In the genomic region with DNA sequence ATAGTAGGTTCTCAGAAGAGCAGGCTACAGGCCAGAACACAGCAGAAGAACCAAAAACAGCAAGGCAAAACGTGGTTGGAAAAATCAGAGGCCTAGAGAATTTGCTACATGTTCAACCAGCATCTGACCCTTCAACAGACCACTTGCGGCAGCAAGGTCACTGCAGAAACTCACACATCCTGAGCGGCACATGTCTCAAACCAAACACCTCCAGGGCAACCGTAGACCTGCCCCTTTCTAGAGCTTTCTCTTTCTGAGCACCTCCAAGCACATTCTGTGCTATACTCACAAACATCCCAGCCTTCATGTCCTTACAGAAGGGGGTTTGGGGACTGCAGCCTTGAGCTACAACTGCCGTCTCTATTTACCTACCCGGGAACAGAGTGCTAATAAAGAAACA, we compare ENCODE assay signal across 1 cellular context.
TF ChIP-seq lines count a peak whose summit lies in the region.

No MANE protein-coding gene starts in this region.

TF ChIP-seq in GM12878, 131 proteins besides CTCF, POLR2A, EP300 and RAD21 (continued from another document):
- TF ChIP-seq USF1 (IDR thresholded peaks at IDR 0.05; ENCODE audit: borderline replicate concordance, extremely low read length, insufficient read depth, low read depth, low read length) (no peak), NR2C1 (IDR thresholded peaks at IDR 0.05) (no peak), ELK1 (IDR thresholded peaks at IDR 0.05; ENCODE audit: low read depth, low read length) (no peak), SIN3A (IDR thresholded peaks at IDR 0.05; ENCODE audit: low read depth, low read length) (no peak), RB1 (IDR thresholded peaks at IDR 0.05; ENCODE audit: borderline replicate concordance) (no peak), HDAC2 (IDR thresholded peaks at IDR 0.05) (no peak), YBX1 (IDR thresholded peaks at IDR 0.05) (no peak), POU2F2 (IDR thresholded peaks at IDR 0.05; ENCODE audit: borderline replicate concordance, low read depth, low read length) (no peak), ZZZ3 (IDR thresholded peaks at IDR 0.05; ENCODE audit: control insufficient read depth, insufficient read length, low read depth) (no peak), CBFB (IDR thresholded peaks at IDR 0.05; ENCODE audit: low read depth) (no peak), KLF5 (IDR thresholded peaks at IDR 0.05; ENCODE audit: partially characterized antibody) (no peak), TARDBP (IDR thresholded peaks at IDR 0.05; ENCODE audit: borderline replicate concordance) (no peak), CREB1 (IDR thresholded peaks at IDR 0.05; ENCODE audit: low read depth) (no peak), POLR2AphosphoS2 (IDR thresholded peaks at IDR 0.05; ENCODE audit: low read depth, low read length) (no peak), IKZF1 (conservative IDR thresholded peaks at IDR 0.05) (no peak)
- TF ChIP-seq, protein P1, sequence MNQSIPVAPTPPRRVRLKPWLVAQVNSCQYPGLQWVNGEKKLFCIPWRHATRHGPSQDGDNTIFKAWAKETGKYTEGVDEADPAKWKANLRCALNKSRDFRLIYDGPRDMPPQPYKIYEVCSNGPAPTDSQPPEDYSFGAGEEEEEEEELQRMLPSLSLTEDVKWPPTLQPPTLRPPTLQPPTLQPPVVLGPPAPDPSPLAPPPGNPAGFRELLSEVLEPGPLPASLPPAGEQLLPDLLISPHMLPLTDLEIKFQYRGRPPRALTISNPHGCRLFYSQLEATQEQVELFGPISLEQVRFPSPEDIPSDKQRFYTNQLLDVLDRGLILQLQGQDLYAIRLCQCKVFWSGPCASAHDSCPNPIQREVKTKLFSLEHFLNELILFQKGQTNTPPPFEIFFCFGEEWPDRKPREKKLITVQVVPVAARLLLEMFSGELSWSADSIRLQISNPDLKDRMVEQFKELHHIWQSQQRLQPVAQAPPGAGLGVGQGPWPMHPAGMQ (IDR thresholded peaks at IDR 0.05; ENCODE audit: borderline replicate concordance): no peak
